In genomic region chr15:92753591-92753990, GRCh38 we compare ENCODE assay signal across 26 cellular contexts.
"Had no signal": no experiment of that assay in that cellular context is flagged by ENCODE, and none has a peak within 500 bp of the region (broad histone marks: within the 10 kb centered on the region; RNA-seq: fewer than 3 reads in every experiment).

No MANE protein-coding gene starts in this region.

- H3K4me3 ChIP-seq: adrenal gland, body of pancreas, esophagus squamous epithelium, gastroesophageal sphincter, heart right ventricle had no signal

- ATAC-seq: activated CD4-positive, alpha-beta T cell treated with anti-CD3 and anti-CD28 coated beads for 36 hours; activated CD8-positive, alpha-beta memory T cell treated with anti-CD3 and anti-CD28 coated beads, Interleukin-2, amount 10 ng/mL, durations not matched to agents 7 days and 5 days; activated CD8-positive, alpha-beta T cell treated with anti-CD3 and anti-CD28 coated beads, Interleukin-2, amount 10 ng/mL, durations not matched to agents 7 days and 5 days; activated naive CD8-positive, alpha-beta T cell treated with anti-CD3 and anti-CD28 coated beads, Interleukin-2, amount 50 U/mL, for 24 hours; body of pancreas; gastroesophageal sphincter; heart right ventricle had no signal

- DNase-seq: activated CD4-positive, alpha-beta memory T cell treated with anti-CD3 and anti-CD28 coated beads for 36 hours; activated CD4-positive, alpha-beta T cell treated with anti-CD3 and anti-CD28 coated beads for 36 hours; activated CD4-positive, alpha-beta T cell treated with anti-CD3 and anti-CD28 coated beads, Interleukin-2, amount 10 ng/mL, durations not matched to agents 24 days and 14 days; activated CD4-positive, CD25-positive, alpha-beta regulatory T cell; activated CD4-positive, CD25-positive, alpha-beta regulatory T cell treated with anti-CD3 and anti-CD28 coated beads, Interleukin-2, amount 50 U/mL, for 72 hours; activated CD8-positive, alpha-beta memory T cell treated with anti-CD3 and anti-CD28 coated beads, Interleukin-2, amount 10 ng/mL, durations not matched to agents 7 days and 5 days; activated CD8-positive, alpha-beta memory T cell treated with anti-CD3 and anti-CD28 coated beads, Interleukin-2, amount 50 U/mL, for 4 hours; activated CD8-positive, alpha-beta T cell treated with anti-CD3 and anti-CD28 coated beads, Interleukin-2, amount 10 ng/mL, durations not matched to agents 7 days and 5 days; activated effector memory CD4-positive, alpha-beta T cell treated with anti-CD3 and anti-CD28 coated beads, Interleukin-2, amount 50 U/mL, for 16 hours; activated naive CD4-positive, alpha-beta T cell treated with anti-CD3 and anti-CD28 coated beads for 36 hours; activated naive CD8-positive, alpha-beta T cell treated with anti-CD3 and anti-CD28 coated beads for 36 hours; activated naive CD8-positive, alpha-beta T cell treated with anti-CD3 and anti-CD28 coated beads, Interleukin-2, amount 50 U/mL, for 24 hours; activated T-cell treated with anti-CD3 and anti-CD28 coated beads, Interleukin-2, amount 50 U/mL, for 1 hour; activated T-cell treated with anti-CD3 and anti-CD28 coated beads, Interleukin-2, amount 50 U/mL, for 48 hours; adrenal gland; amygdala; aorta; body of pancreas; cortex of kidney; effector CD8-positive, alpha-beta T cell; esophagus squamous epithelium; foreskin melanocyte; heart right ventricle; T-helper 2 cell had no signal

- H3K27ac ChIP-seq: adrenal gland, body of pancreas, epithelial cell of prostate, esophagus squamous epithelium, gastroesophageal sphincter, heart right ventricle had no signal

- H3K27me3 ChIP-seq: adrenal gland, body of pancreas, esophagus squamous epithelium, gastroesophageal sphincter, heart right ventricle had no signal

- H3K4me1 ChIP-seq: adrenal gland, gastroesophageal sphincter, heart right ventricle had no signal

- H3K9me3 ChIP-seq: adrenal gland, body of pancreas, esophagus squamous epithelium, gastroesophageal sphincter, heart right ventricle had no signal

- H3K36me3 ChIP-seq: adrenal gland, esophagus squamous epithelium, gastroesophageal sphincter, heart right ventricle had no signal
